38 cellular contexts compared by ENCODE assay signal in genomic region chr13:98779695-98780094, GRCh38. TPM values are rescaled to one million over a fixed set of nuclear protein-coding genes. Genes with fewer than 3 reads are reported as not detected.
"Had no signal": no experiment of that assay in that cellular context is flagged by ENCODE, and none has a peak within 500 bp of the region (broad histone marks: within the 10 kb centered on the region; RNA-seq: fewer than 3 reads in every experiment).

No MANE protein-coding gene starts in this region.

- DNase-seq: activated effector memory CD4-positive, alpha-beta T cell treated with anti-CD3 and anti-CD28 coated beads, Interleukin-2, amount 50 U/mL, for 16 hours; activated effector memory CD4-positive, alpha-beta T cell treated with Interleukin-2 at 50 U/mL for 16 hours; activated gamma-delta T cell; activated gamma-delta T cell treated with Interleukin-2 at 50 U/mL for 16 hours; activated naive CD4-positive, alpha-beta T cell; activated naive CD4-positive, alpha-beta T cell treated with anti-CD3 and anti-CD28 coated beads for 36 hours; activated naive CD4-positive, alpha-beta T cell treated with anti-CD3 and anti-CD28 coated beads, Interleukin-2, amount 10 ng/mL, durations not matched to agents 7 days and 5 days; activated naive CD4-positive, alpha-beta T cell treated with anti-CD3 and anti-CD28 coated beads, Interleukin-2, amount 50 U/mL, for 16 hours; activated naive CD4-positive, alpha-beta T cell treated with Interleukin-2 at 50 U/mL for 16 hours; activated naive CD8-positive, alpha-beta T cell treated with anti-CD3 and anti-CD28 coated beads for 36 hours; activated naive CD8-positive, alpha-beta T cell treated with anti-CD3 and anti-CD28 coated beads, Interleukin-2, amount 10 ng/mL, durations not matched to agents 7 days and 5 days; activated naive CD8-positive, alpha-beta T cell treated with anti-CD3 and anti-CD28 coated beads, Interleukin-2, amount 50 U/mL, for 24 hours; activated T-cell treated with anti-CD3 and anti-CD28 coated beads, Interleukin-2, amount 50 U/mL, for 1 hour; activated T-cell treated with anti-CD3 and anti-CD28 coated beads, Interleukin-2, amount 50 U/mL, for 24 hours; activated T-cell treated with anti-CD3 and anti-CD28 coated beads, Interleukin-2, amount 50 U/mL, for 4 hours; activated T-cell treated with anti-CD3 and anti-CD28 coated beads, Interleukin-2, amount 50 U/mL, for 48 hours; activated T-cell treated with anti-CD3 and anti-CD28 coated beads, Interleukin-2, amount 50 U/mL, for 72 hours; adrenal gland; amniotic stem cell; amygdala; anterior cingulate cortex; aorta; body of pancreas; brain microvascular endothelial cell; caudate nucleus; central memory CD4-positive, alpha-beta T cell; cerebellar nuclear complex had no signal

- H3K4me3 ChIP-seq: adrenal gland, ascending aorta, body of pancreas, breast epithelium, cardiac muscle cell had no signal

- H3K4me3 Mint-ChIP-seq: activated naive CD4-positive, alpha-beta T cell treated with anti-CD3 and anti-CD28 coated beads for 36 hours; activated naive CD4-positive, alpha-beta T cell treated with anti-CD3 and anti-CD28 coated beads, Interleukin-2, amount 10 ng/mL, durations not matched to agents 7 days and 5 days; activated naive CD4-positive, alpha-beta T cell treated with anti-CD3 and anti-CD28 coated beads, Interleukin-2, amount 50 U/mL, for 24 hours; activated naive CD8-positive, alpha-beta T cell; activated naive CD8-positive, alpha-beta T cell treated with anti-CD3 and anti-CD28 coated beads for 36 hours; activated naive CD8-positive, alpha-beta T cell treated with anti-CD3 and anti-CD28 coated beads, Interleukin-2, amount 10 ng/mL, durations not matched to agents 7 days and 5 days; activated naive CD8-positive, alpha-beta T cell treated with anti-CD3 and anti-CD28 coated beads, Interleukin-2, amount 50 U/mL, for 24 hours; activated T-cell treated with anti-CD3 and anti-CD28 coated beads, Interleukin-2, amount 50 U/mL, for 24 hours; activated T-cell treated with anti-CD3 and anti-CD28 coated beads, Interleukin-2, amount 50 U/mL, for 4 hours; activated T-cell treated with anti-CD3 and anti-CD28 coated beads, Interleukin-2, amount 50 U/mL, for 72 hours; activated T-helper 1 cell treated with anti-CD3 and anti-CD28 coated beads, Interleukin-12 subunit alpha, Interleukin-12 subunit beta, Interleukin-2, Interleukin-4 antibody, amounts not matched to agents 30 ng/mL and 10 ng/mL and 1 ng/mL, durations not matched to agents 14 hours and 24 hours and 36 hours; activated T-helper 17 cell treated with anti-CD3 and anti-CD28 coated beads, Interleukin-2, amount 50 U/mL, for 72 hours; brain; central memory CD8-positive, alpha-beta T cell had no signal

- H3K27ac Mint-ChIP-seq: activated naive CD4-positive, alpha-beta T cell treated with anti-CD3 and anti-CD28 coated beads for 36 hours; activated naive CD4-positive, alpha-beta T cell treated with anti-CD3 and anti-CD28 coated beads, Interleukin-2, amount 10 ng/mL, durations not matched to agents 7 days and 5 days; activated naive CD4-positive, alpha-beta T cell treated with anti-CD3 and anti-CD28 coated beads, Interleukin-2, amount 50 U/mL, for 24 hours; activated naive CD4-positive, alpha-beta T cell treated with anti-CD3 and anti-CD28 coated beads, Interleukin-2, amount 50 U/mL, for 72 hours; activated naive CD8-positive, alpha-beta T cell; activated naive CD8-positive, alpha-beta T cell treated with anti-CD3 and anti-CD28 coated beads for 36 hours; activated naive CD8-positive, alpha-beta T cell treated with anti-CD3 and anti-CD28 coated beads, Interleukin-2, amount 10 ng/mL, durations not matched to agents 7 days and 5 days; activated naive CD8-positive, alpha-beta T cell treated with anti-CD3 and anti-CD28 coated beads, Interleukin-2, amount 50 U/mL, for 24 hours; activated T-cell treated with anti-CD3 and anti-CD28 coated beads, Interleukin-2, amount 50 U/mL, for 24 hours; activated T-cell treated with anti-CD3 and anti-CD28 coated beads, Interleukin-2, amount 50 U/mL, for 72 hours; activated T-helper 1 cell treated with anti-CD3 and anti-CD28 coated beads, Interleukin-12 subunit alpha, Interleukin-12 subunit beta, Interleukin-2, Interleukin-4 antibody, amounts not matched to agents 30 ng/mL and 10 ng/mL and 1 ng/mL, durations not matched to agents 14 hours and 24 hours and 36 hours; activated T-helper 17 cell treated with anti-CD3 and anti-CD28 coated beads, Interleukin-2, amount 50 U/mL, for 72 hours; activated T-helper 2 cell treated with anti-CD3 and anti-CD28 coated beads, Interferon-gamma antibody, Interleukin-2, Interleukin-4, amounts not matched to agents 10 μg/mL and 5 μg/mL and 100 μg/mL, durations not matched to agents 14 hours and 24 hours and 36 hours; brain had no signal

- H3K36me3 Mint-ChIP-seq: activated naive CD4-positive, alpha-beta T cell treated with anti-CD3 and anti-CD28 coated beads, Interleukin-2, amount 10 ng/mL, durations not matched to agents 7 days and 5 days; activated naive CD4-positive, alpha-beta T cell treated with anti-CD3 and anti-CD28 coated beads, Interleukin-2, amount 50 U/mL, for 24 hours; activated naive CD4-positive, alpha-beta T cell treated with anti-CD3 and anti-CD28 coated beads, Interleukin-2, amount 50 U/mL, for 72 hours; activated naive CD8-positive, alpha-beta T cell; activated naive CD8-positive, alpha-beta T cell treated with anti-CD3 and anti-CD28 coated beads, Interleukin-2, amount 10 ng/mL, durations not matched to agents 7 days and 5 days; brain had no signal

- H3K4me1 Mint-ChIP-seq: activated naive CD4-positive, alpha-beta T cell treated with anti-CD3 and anti-CD28 coated beads, Interleukin-2, amount 10 ng/mL, durations not matched to agents 7 days and 5 days; activated naive CD4-positive, alpha-beta T cell treated with anti-CD3 and anti-CD28 coated beads, Interleukin-2, amount 50 U/mL, for 24 hours; activated naive CD8-positive, alpha-beta T cell treated with anti-CD3 and anti-CD28 coated beads for 36 hours; activated naive CD8-positive, alpha-beta T cell treated with anti-CD3 and anti-CD28 coated beads, Interleukin-2, amount 10 ng/mL, durations not matched to agents 7 days and 5 days; activated naive CD8-positive, alpha-beta T cell treated with anti-CD3 and anti-CD28 coated beads, Interleukin-2, amount 50 U/mL, for 24 hours; activated T-helper 17 cell treated with anti-CD3 and anti-CD28 coated beads, Interleukin-2, amount 50 U/mL, for 72 hours; brain; central memory CD8-positive, alpha-beta T cell had no signal

- H3K27me3 ChIP-seq: adrenal gland, ascending aorta, body of pancreas, brain microvascular endothelial cell, breast epithelium, cardiac muscle cell had no signal

- ATAC-seq: activated naive CD4-positive, alpha-beta T cell treated with anti-CD3 and anti-CD28 coated beads, Interleukin-2, amount 50 U/mL, for 72 hours; activated naive CD8-positive, alpha-beta T cell treated with anti-CD3 and anti-CD28 coated beads, Interleukin-2, amount 50 U/mL, for 24 hours; activated T-cell treated with anti-CD3 and anti-CD28 coated beads, Interleukin-2, amount 50 U/mL, for 4 hours; activated T-cell treated with anti-CD3 and anti-CD28 coated beads, Interleukin-2, amount 50 U/mL, for 72 hours; activated T-helper 17 cell treated with anti-CD3 and anti-CD28 coated beads, Interleukin-2, amount 50 U/mL, for 72 hours; body of pancreas had no signal

- H3K4me1 ChIP-seq: adrenal gland, ascending aorta, body of pancreas, breast epithelium had no signal

- H3K9me3 Mint-ChIP-seq: activated naive CD4-positive, alpha-beta T cell treated with anti-CD3 and anti-CD28 coated beads for 36 hours; activated naive CD4-positive, alpha-beta T cell treated with anti-CD3 and anti-CD28 coated beads, Interleukin-2, amount 10 ng/mL, durations not matched to agents 7 days and 5 days; activated naive CD4-positive, alpha-beta T cell treated with anti-CD3 and anti-CD28 coated beads, Interleukin-2, amount 50 U/mL, for 24 hours; activated naive CD8-positive, alpha-beta T cell treated with anti-CD3 and anti-CD28 coated beads for 36 hours; activated naive CD8-positive, alpha-beta T cell treated with anti-CD3 and anti-CD28 coated beads, Interleukin-2, amount 10 ng/mL, durations not matched to agents 7 days and 5 days; activated naive CD8-positive, alpha-beta T cell treated with anti-CD3 and anti-CD28 coated beads, Interleukin-2, amount 50 U/mL, for 24 hours; activated T-cell treated with anti-CD3 and anti-CD28 coated beads, Interleukin-2, amount 50 U/mL, for 24 hours; activated T-cell treated with anti-CD3 and anti-CD28 coated beads, Interleukin-2, amount 50 U/mL, for 4 hours; activated T-helper 1 cell treated with anti-CD3 and anti-CD28 coated beads, Interleukin-12 subunit alpha, Interleukin-12 subunit beta, Interleukin-2, Interleukin-4 antibody, amounts not matched to agents 30 ng/mL and 10 ng/mL and 1 ng/mL, durations not matched to agents 14 hours and 24 hours and 36 hours; activated T-helper 17 cell treated with anti-CD3 and anti-CD28 coated beads, Interleukin-2, amount 50 U/mL, for 72 hours; activated T-helper 2 cell treated with anti-CD3 and anti-CD28 coated beads, Interferon-gamma antibody, Interleukin-2, Interleukin-4, amounts not matched to agents 10 μg/mL and 5 μg/mL and 100 μg/mL, durations not matched to agents 14 hours and 24 hours and 36 hours; central memory CD8-positive, alpha-beta T cell had no signal

- H3K9me3 ChIP-seq: adrenal gland, ascending aorta, body of pancreas, breast epithelium had no signal

- H3K27ac ChIP-seq: adrenal gland, ascending aorta, body of pancreas, breast epithelium, cardiac muscle cell had no signal

- H3K36me3 ChIP-seq: adrenal gland, ascending aorta, brain microvascular endothelial cell, breast epithelium, cardiac muscle cell had no signal

RNA-seq across cellular contexts. Expression of gene SLC15A1, which starts 27.2 kb away (rescaled TPM):
- polyA plus RNA-seq: cardiac muscle cell had no signal
